ENCODE assay signal across 1 cellular context in genomic region chr14:85702191-85702590, GRCh38.
TF ChIP-seq lines count a peak whose summit lies in the region.

No MANE protein-coding gene starts in this region.

TF ChIP-seq in GM23338, 12 proteins besides CTCF, POLR2A, EP300 and RAD21 (continued from another document):
- TF ChIP-seq ZNF462 (CRISPR knock-in tag; IDR thresholded peaks at IDR 0.05) (no peak), EZH2phosphoT487 (IDR thresholded peaks at IDR 0.05; ENCODE audit: unreplicated experiment) (no peak), ZNF114 (CRISPR knock-in tag; IDR thresholded peaks at IDR 0.05) (no peak), JUNB (IDR thresholded peaks at IDR 0.05; ENCODE audit: unreplicated experiment) (no peak), ETS1 (IDR thresholded peaks at IDR 0.05) (no peak)
